Comparison of ENCODE assay signal across 7 cellular contexts in the genomic region with DNA sequence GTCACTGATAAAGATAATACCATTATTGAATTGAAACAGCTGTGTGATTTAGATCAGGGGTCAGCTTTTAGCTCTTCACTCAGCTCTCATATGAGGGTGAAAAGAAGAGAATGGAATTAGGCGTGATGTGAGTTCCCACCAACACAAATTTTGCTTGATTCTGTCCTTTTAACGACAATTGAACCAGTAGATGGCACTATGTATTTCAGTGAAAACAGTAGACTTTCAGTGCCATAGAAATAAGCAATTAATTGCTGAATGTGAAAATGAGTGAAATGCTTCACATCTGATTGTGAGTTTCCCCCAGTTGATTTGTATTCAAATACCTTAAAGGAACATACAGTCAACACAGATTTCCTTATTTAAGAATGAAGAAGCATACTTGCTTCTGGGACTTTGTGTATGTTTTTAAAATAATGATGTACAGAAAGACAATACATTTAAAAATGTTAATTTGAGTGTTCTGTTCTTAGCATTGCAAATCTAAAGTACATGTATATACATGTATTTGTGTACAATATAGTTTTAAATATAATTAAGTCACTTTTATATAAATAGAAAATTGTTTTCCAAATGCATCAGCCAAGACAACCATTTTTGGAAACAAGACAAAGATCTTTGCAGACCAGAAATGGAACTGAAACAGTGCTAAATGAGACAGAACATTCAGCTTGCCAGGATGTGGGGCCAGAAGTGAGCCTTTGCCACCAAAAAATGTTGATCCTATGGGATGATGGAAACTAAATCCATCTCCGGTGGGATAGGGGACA.
DNase-seq lines count a peak whose midpoint lies in the region; ATAC-seq and TF ChIP-seq lines count a peak whose summit lies in the region.

No MANE protein-coding gene starts in this region.

- H3K4me1 Mint-ChIP-seq in activated CD4-positive, alpha-beta memory T cell treated with anti-CD3 and anti-CD28 coated beads, Interleukin-2, amount 10 ng/mL, durations not matched to agents 7 days and 5 days, result no peaks in the 10 kb centered on the region

- H3K36me3 Mint-ChIP-seq in activated CD4-positive, alpha-beta memory T cell treated with anti-CD3 and anti-CD28 coated beads, Interleukin-2, amount 10 ng/mL, durations not matched to agents 7 days and 5 days (ENCODE audit: low read depth), result no peaks in the 10 kb centered on the region

- H3K36me3 ChIP-seq in ovary, result no peaks in the 10 kb centered on the region

- H3K27ac Mint-ChIP-seq in activated CD4-positive, alpha-beta memory T cell treated with anti-CD3 and anti-CD28 coated beads, Interleukin-2, amount 10 ng/mL, durations not matched to agents 7 days and 5 days, result no peak overlapping the region

- no peaks in the 10 kb centered on the region for H3K9me3 Mint-ChIP-seq in activated CD4-positive, alpha-beta memory T cell treated with anti-CD3 and anti-CD28 coated beads, Interleukin-2, amount 10 ng/mL, durations not matched to agents 7 days and 5 days

- peaks cover 14% of the 10 kb centered on the region for H3K27me3 Mint-ChIP-seq in activated CD4-positive, alpha-beta memory T cell treated with anti-CD3 and anti-CD28 coated beads, Interleukin-2, amount 10 ng/mL, durations not matched to agents 7 days and 5 days

- H3K4me3 ChIP-seq in GM12864 (ENCODE audit: low read depth, low read length) (no peak overlapping the region), ovary (no peak overlapping the region)

- POLR2A ChIA-PET in activated CD4-positive, alpha-beta memory T cell treated with anti-CD3 and anti-CD28 coated beads, Interleukin-2, amount 10 ng/mL, durations not matched to agents 7 days and 5 days (lab: Charles Lee), result no interaction called here

- intact Hi-C loops in ovary (cut with DNase I), result loop anchor here in 1 of 4 donors (5.0 kb wide), 1 partner anchor 209 kb away; no protein-coding TSS in a partner anchor

- DNase-seq in GM12864 (ENCODE audit: low read depth), result no peak
- DNase-seq in KBM-7, result peak; percentile 19
- DNase-seq in cerebellar cortex (ENCODE audit: low spot score), result peak; percentile 82
- no peak for DNase-seq in ovary
- DNase-seq in activated CD4-positive, alpha-beta memory T cell treated with anti-CD3 and anti-CD28 coated beads, Interleukin-2, amount 10 ng/mL, durations not matched to agents 7 days and 5 days, result no peak
- DNase-seq in NCI-H2196 treated with DMSO at 0.1 percent for 48 hours (lab: John Stamatoyannopoulos, UW; ENCODE audit: unreplicated experiment), result no peak

- H3K4me3 Mint-ChIP-seq in activated CD4-positive, alpha-beta memory T cell treated with anti-CD3 and anti-CD28 coated beads, Interleukin-2, amount 10 ng/mL, durations not matched to agents 7 days and 5 days, result no peak overlapping the region

- no peak for TF ChIP-seq POLR2A in ovary (IDR thresholded peaks at IDR 0.05)

- TF ChIP-seq EP300 in ovary (IDR thresholded peaks at IDR 0.05), result no peak

- no peak overlapping the region for H3K27ac ChIP-seq in ovary

- TF ChIP-seq CTCF in GM12864 (IDR thresholded peaks at IDR 0.05; ENCODE audit: low read depth, low read length, missing control alignments) (peak; percentile 32), ovary (IDR thresholded peaks at IDR 0.05) (peak in 2 of 3 donors; percentile 16 to 33)

- in situ Hi-C loops in KBM-7 (cut with MboI; ENCODE audit: low pct_unique_long_range_greater_than_20kb, low sequenced_read_pairs), result no loop called here

- ATAC-seq in GM21576 (IDR thresholded peaks at IDR 0.05; ENCODE audit: unreplicated experiment), result peak; percentile 80

- WGBS in ovary, 3 donors, result 37 to 39% (median 38%) methylated on average over 3 of the region's 3 CpGs

- no peaks in the 10 kb centered on the region for H3K4me1 ChIP-seq in ovary (ENCODE audit: insufficient read depth)

- no peaks in the 10 kb centered on the region for H3K9me3 ChIP-seq in ovary

- H3K27me3 ChIP-seq in ovary, result no peaks in the 10 kb centered on the region

- CTCF ChIA-PET in activated CD4-positive, alpha-beta memory T cell treated with anti-CD3 and anti-CD28 coated beads, Interleukin-2, amount 10 ng/mL, durations not matched to agents 7 days and 5 days (lab: Charles Lee), result interaction anchor here (0.8 to 1.3 kb wide), 3 partner anchors 24 to 245 kb away, joined by 3 read pairs; no protein-coding TSS in a partner anchor

Comparison
In these comparisons a context has a peak if more than half of its experiments do, and no peak if none do; other contexts are left out.
1. DNase-seq: peak in KBM-7 (single experiment) and cerebellar cortex (single experiment); none in GM12864 (single experiment), ovary (0 of 5), activated CD4-positive, alpha-beta memory T cell treated with anti-CD3 and anti-CD28 coated beads, Interleukin-2, amount 10 ng/mL, durations not matched to agents 7 days and 5 days (single experiment) and NCI-H2196 treated with DMSO at 0.1 percent for 48 hours (single experiment).